In the genomic region with DNA sequence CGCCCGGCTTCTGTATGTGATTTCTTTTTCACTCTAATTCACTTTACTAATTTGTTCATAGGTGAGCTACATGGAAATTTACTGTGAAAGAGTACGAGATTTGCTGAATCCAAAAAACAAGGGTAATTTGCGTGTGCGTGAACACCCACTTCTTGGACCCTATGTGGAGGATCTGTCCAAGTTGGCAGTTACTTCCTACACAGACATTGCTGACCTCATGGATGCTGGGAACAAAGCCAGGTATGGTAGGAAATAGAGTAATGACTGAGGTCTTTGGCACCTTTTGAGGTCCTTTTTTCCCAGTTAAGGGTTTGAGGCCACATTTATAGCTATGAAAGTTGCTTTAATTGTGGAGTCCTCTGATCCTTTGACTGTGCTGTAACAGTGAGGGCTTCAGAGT, we compare ENCODE assay signal across 23 cellular contexts. TPM values are rescaled to one million over a fixed set of nuclear protein-coding genes. Genes with fewer than 3 reads are reported as not detected.
A peak's percentile ranks its signal among the peaks of the same experiment; 100 is the strongest.
DNase-seq lines count a peak whose midpoint lies in the region; ATAC-seq and TF ChIP-seq lines count a peak whose summit lies in the region.
"Had no signal": no experiment of that assay in that cellular context is flagged by ENCODE, and none has a peak within 500 bp of the region (broad histone marks: within the 10 kb centered on the region; RNA-seq: fewer than 3 reads in every experiment).

No MANE protein-coding gene starts in this region.

- H3K27me3 ChIP-seq in dorsolateral prefrontal cortex: no peaks in the 10 kb centered on the region
- H3K27me3 ChIP-seq: neutrophil had no signal

- peak; percentile 84 for ATAC-seq in left ventricle myocardium superior
- no peak for ATAC-seq in GM21528 (IDR thresholded peaks at IDR 0.05; ENCODE audit: low FRiP score, unreplicated experiment)
- ATAC-seq: activated CD4-positive, alpha-beta T cell treated with anti-CD3 and anti-CD28 coated beads for 36 hours; activated T-cell treated with anti-CD3 and anti-CD28 coated beads, Interleukin-2, amount 50 U/mL, for 4 hours; lower lobe of right lung; T-helper 17 cell had no signal

- intact Hi-C loops in dorsolateral prefrontal cortex (cut with DNase I): no loop called here
- intact Hi-C loops in left ventricle myocardium superior (cut with micrococcal nuclease): no loop called here

- no peak for TF ChIP-seq CTCF in dorsolateral prefrontal cortex (IDR thresholded peaks at IDR 0.05 in 54 of 56, conservative IDR thresholded peaks at IDR 0.05 in 2 of 56; ENCODE audit: low read depth in 1 of 56, partially characterized antibody in 56 of 56)

- peak; percentile 18 for DNase-seq in EL
- DNase-seq in NCI-H226: peak; percentile 22
- peak in 1 of 10 donors; percentile 48 for DNase-seq in dorsolateral prefrontal cortex
- DNase-seq in left ventricle myocardium superior: no peak
- no peak for DNase-seq in NCI-H1694 treated with DMSO at 0.1 percent for 48 hours (lab: John Stamatoyannopoulos, UW)
- no peak for DNase-seq in NCI-H82 (lab: John Stamatoyannopoulos, UW)
- no peak for DNase-seq in activated naive CD4-positive, alpha-beta T cell treated with anti-CD3 and anti-CD28 coated beads, Interleukin-2, amount 50 U/mL, for 16 hours
- DNase-seq: activated CD4-positive, alpha-beta T cell treated with anti-CD3 and anti-CD28 coated beads for 36 hours; activated naive CD4-positive, alpha-beta T cell treated with Interleukin-2 at 50 U/mL for 16 hours; activated T-cell treated with anti-CD3 and anti-CD28 coated beads, Interleukin-2, amount 50 U/mL, for 4 hours; amniotic stem cell; DMS 273 treated with DMSO at 0.1 percent for 48 hours; GDM1; hippocampal formation; lower lobe of right lung; NCI-H1092 treated with DMSO at 0.1 percent for 48 hours; stimulated activated CD4-positive, alpha-beta T cell treated with anti-CD3 and anti-CD28 coated beads, Interleukin-4, amount 100 ng/mL, for 1 hour; stimulated activated naive CD4-positive, alpha-beta T cell treated with Interleukin-2 at 50 U/mL for 16 hours; T-helper 17 cell had no signal

- H3K27ac ChIP-seq in dorsolateral prefrontal cortex: peak overlapping the region in 30 of 59 donors; percentile 2 to 64 (median 30)
- H3K27ac ChIP-seq: lower lobe of right lung, neutrophil, prostate gland, SK-N-MC had no signal

- H3K4me3 ChIP-seq in dorsolateral prefrontal cortex: no peak overlapping the region
- H3K4me3 ChIP-seq: lower lobe of right lung, prostate gland, SK-N-MC had no signal

RNA-seq across cellular contexts. Expression of gene KIF1B, which starts 56.9 kb away (rescaled TPM):
- total RNA-seq in dorsolateral prefrontal cortex: 100 to 1,000 TPM; 238 to 416 (median 324) TPM
- 69.3 TPM for total RNA-seq in left ventricle myocardium superior

Comparison
In these comparisons a context has a peak if more than half of its experiments do, and no peak if none do; other contexts are left out.
1. DNase-seq: peak in EL (single experiment) and NCI-H226 (single experiment); none in left ventricle myocardium superior (single experiment), NCI-H1694 treated with DMSO at 0.1 percent for 48 hours (single experiment), NCI-H82 (single experiment) and activated naive CD4-positive, alpha-beta T cell treated with anti-CD3 and anti-CD28 coated beads, Interleukin-2, amount 50 U/mL, for 16 hours (single experiment).